In genomic region chr17:73348824-73349095, GRCh38 we compare ENCODE assay signal across 21 cellular contexts. TPM values are rescaled to one million over a fixed set of nuclear protein-coding genes. Genes with fewer than 3 reads are reported as not detected.
DNase-seq lines count a peak whose midpoint lies in the region; ATAC-seq and TF ChIP-seq lines count a peak whose summit lies in the region.
"Had no signal": no experiment of that assay in that cellular context is flagged by ENCODE, and none has a peak within 500 bp of the region (broad histone marks: within the 10 kb centered on the region; RNA-seq: fewer than 3 reads in every experiment).

No MANE protein-coding gene starts in this region.

- TF ChIP-seq CTCF in brain (conservative IDR thresholded peaks at IDR 0.05) (no peak), gastroesophageal sphincter (IDR thresholded peaks at IDR 0.05) (no peak), osteoblast (IDR thresholded peaks at IDR 0.05; ENCODE audit: extremely low read depth, low read depth, low read length) (no peak), type B pancreatic cell (conservative IDR thresholded peaks at IDR 0.05) (no peak), thyroid gland (IDR thresholded peaks at IDR 0.05) (no peak)

- no peaks in the 10 kb centered on the region for H4K20me1 ChIP-seq in osteoblast (ENCODE audit: insufficient read depth, low read length)

- peaks cover 37% of the 10 kb centered on the region for H3K36me3 Mint-ChIP-seq in brain
- H3K36me3 Mint-ChIP-seq in type B pancreatic cell = no peaks in the 10 kb centered on the region
- H3K36me3 Mint-ChIP-seq: activated naive CD4-positive, alpha-beta T cell treated with anti-CD3 and anti-CD28 coated beads, Interleukin-2, amount 10 ng/mL, durations not matched to agents 7 days and 5 days had no signal

- intact Hi-C loops in thyroid gland (cut with DNase I) = no loop called here

- peaks cover 0 to 37% (median 9%) of the 10 kb centered on the region in 3 donors for H3K4me1 ChIP-seq in gastroesophageal sphincter
- H3K4me1 ChIP-seq in osteoblast (ENCODE audit: insufficient read depth, low read length) = no peaks in the 10 kb centered on the region
- peaks cover 0 to 1% of the 10 kb centered on the region in 2 donors for H3K4me1 ChIP-seq in thyroid gland
- H3K4me1 ChIP-seq: parathyroid adenoma had no signal

- H3K27me3 ChIP-seq in gastroesophageal sphincter (no peaks in the 10 kb centered on the region), osteoblast (ENCODE audit: insufficient read depth, low read length) (peaks cover 2% of the 10 kb centered on the region), thyroid gland (no peaks in the 10 kb centered on the region)
- H3K27me3 ChIP-seq: SJSA1 had no signal

- peaks cover 69% of the 10 kb centered on the region for H3K4me1 Mint-ChIP-seq in brain
- peaks cover 41% of the 10 kb centered on the region for H3K4me1 Mint-ChIP-seq in type B pancreatic cell (ENCODE audit: unreplicated experiment)
- H3K4me1 Mint-ChIP-seq: activated naive CD4-positive, alpha-beta T cell treated with anti-CD3 and anti-CD28 coated beads, Interleukin-2, amount 10 ng/mL, durations not matched to agents 7 days and 5 days had no signal

- H3K9me3 ChIP-seq in gastroesophageal sphincter (no peaks in the 10 kb centered on the region), osteoblast (ENCODE audit: low read depth, low read length) (no peaks in the 10 kb centered on the region), thyroid gland (no peaks in the 10 kb centered on the region)
- H3K9me3 ChIP-seq: mucosa of descending colon, SJSA1 had no signal

- H3K36me3 ChIP-seq in gastroesophageal sphincter = no peaks in the 10 kb centered on the region
- H3K36me3 ChIP-seq in osteoblast (ENCODE audit: insufficient read depth, low read length) = no peaks in the 10 kb centered on the region
- no peaks in the 10 kb centered on the region for H3K36me3 ChIP-seq in thyroid gland
- H3K36me3 ChIP-seq: SJSA1 had no signal

- TF ChIP-seq POLR2A in gastroesophageal sphincter (IDR thresholded peaks at IDR 0.05) = no peak
- no peak for TF ChIP-seq POLR2A in thyroid gland (IDR thresholded peaks at IDR 0.05)

- 0% methylated on average over 1 of the region's 4 CpGs for WGBS in gastroesophageal sphincter (ENCODE audit: low coverage in 1 of 2), 2 donors
- WGBS in thyroid gland, 2 donors = 59 to 72% methylated on average over 4 of the region's 4 CpGs

- no peak for ATAC-seq in gastroesophageal sphincter
- ATAC-seq: activated CD8-positive, alpha-beta T cell treated with anti-CD3 and anti-CD28 coated beads for 36 hours had no signal

- DNase-seq in osteoblast (ENCODE audit: insufficient read length, low spot score, missing footprints) (peak; percentile 50), type B pancreatic cell (ENCODE audit: extremely low spot score, unreplicated experiment) (no peak), inferior parietal cortex (ENCODE audit: extremely low spot score) (no peak), thyroid gland (no peak), T-helper 1 cell (no peak)
- DNase-seq: activated CD4-positive, CD25-positive, alpha-beta regulatory T cell; activated CD8-positive, alpha-beta T cell treated with anti-CD3 and anti-CD28 coated beads for 36 hours; activated naive CD4-positive, alpha-beta T cell treated with anti-CD3 and anti-CD28 coated beads, Interleukin-2, amount 10 ng/mL, durations not matched to agents 7 days and 5 days; activated T-cell treated with anti-CD3 and anti-CD28 coated beads, Interleukin-2, amount 50 U/mL, for 1 hour; cortex of kidney; DMS79 treated with DMSO at 0.1 percent for 48 hours; KBM-7; NCI-H1694 treated with DMSO at 0.1 percent for 48 hours; NCI-H2227 treated with DMSO at 0.1 percent for 48 hours; stimulated activated CD4-positive, alpha-beta T cell treated with anti-CD3 and anti-CD28 coated beads, Interleukin-2, amount 100 ng/mL, for 48 hours had no signal

- H3K9me3 Mint-ChIP-seq in brain (peaks cover 0 to 7% (median 3%) of the 10 kb centered on the region in 5 experiments), type B pancreatic cell (no peaks in the 10 kb centered on the region)
- H3K9me3 Mint-ChIP-seq: activated CD8-positive, alpha-beta T cell treated with anti-CD3 and anti-CD28 coated beads for 36 hours; activated naive CD4-positive, alpha-beta T cell treated with anti-CD3 and anti-CD28 coated beads, Interleukin-2, amount 10 ng/mL, durations not matched to agents 7 days and 5 days had no signal

- no peak overlapping the region for H3K4me2 ChIP-seq in osteoblast (ENCODE audit: insufficient read depth, low read length)

- no peaks in the 10 kb centered on the region for H3K79me2 ChIP-seq in osteoblast (ENCODE audit: insufficient read depth, low read length)
- H3K79me2 ChIP-seq: parathyroid adenoma had no signal

- no peak overlapping the region for H3K4me3 ChIP-seq in gastroesophageal sphincter
- H3K4me3 ChIP-seq in osteoblast (ENCODE audit: insufficient read depth, low read length) = no peak overlapping the region
- H3K4me3 ChIP-seq in thyroid gland (replicated peaks in 1 of 3) = no peak overlapping the region
- H3K4me3 ChIP-seq: mucosa of descending colon, SJSA1 had no signal

- H2AFZ ChIP-seq in osteoblast (ENCODE audit: low read length) = no peak overlapping the region
- H2AFZ ChIP-seq: parathyroid adenoma had no signal

- H3K27ac Mint-ChIP-seq in brain (peak overlapping the region; percentile 95 to 100 (median 98)), type B pancreatic cell (peak overlapping the region; percentile 72)
- H3K27ac Mint-ChIP-seq: activated CD8-positive, alpha-beta T cell treated with anti-CD3 and anti-CD28 coated beads for 36 hours; activated naive CD4-positive, alpha-beta T cell treated with anti-CD3 and anti-CD28 coated beads, Interleukin-2, amount 10 ng/mL, durations not matched to agents 7 days and 5 days had no signal

- peak overlapping the region in 3 of 4 donors; percentile 61 to 71 (median 68) for H3K27ac ChIP-seq in gastroesophageal sphincter
- no peak overlapping the region for H3K27ac ChIP-seq in osteoblast (ENCODE audit: low read depth, low read length)
- H3K27ac ChIP-seq in thyroid gland = no peak overlapping the region
- H3K27ac ChIP-seq: HL-60, parathyroid adenoma, SJSA1 had no signal

- TF ChIP-seq EP300 in gastroesophageal sphincter (IDR thresholded peaks at IDR 0.05) = no peak

- H3K27me3 Mint-ChIP-seq in brain (no peaks in the 10 kb centered on the region), type B pancreatic cell (no peaks in the 10 kb centered on the region)
- H3K27me3 Mint-ChIP-seq: activated CD8-positive, alpha-beta T cell treated with anti-CD3 and anti-CD28 coated beads for 36 hours had no signal

- peak overlapping the region in 1 of 5 experiments; percentile 16 for H3K4me3 Mint-ChIP-seq in brain
- H3K4me3 Mint-ChIP-seq in type B pancreatic cell = no peak overlapping the region
- H3K4me3 Mint-ChIP-seq: activated CD8-positive, alpha-beta T cell treated with anti-CD3 and anti-CD28 coated beads for 36 hours; activated naive CD4-positive, alpha-beta T cell treated with anti-CD3 and anti-CD28 coated beads, Interleukin-2, amount 10 ng/mL, durations not matched to agents 7 days and 5 days had no signal

RNA-seq across cellular contexts. Expression of gene CDC42EP4, which starts 37.0 kb away (rescaled TPM):
- 110 TPM for polyA plus RNA-seq in brain (ENCODE audit: insufficient read depth, low read depth, low replicate concordance)
- total RNA-seq in gastroesophageal sphincter (100 to 1,000 TPM in 1 of 4 donors, 10 to 100 TPM in 3; 69.4 to 106 (median 73.0) TPM), osteoblast (13.8 and 16.3 TPM in 2 replicates), type B pancreatic cell (ENCODE audit: low replicate concordance) (24.7 and 78.8 TPM in 2 replicates), thyroid gland (100 to 1,000 TPM in 2 of 4 donors, 10 to 100 TPM in 2; 68.7 to 172 (median 97.3) TPM)

Comparison
In these comparisons a context has a peak if more than half of its experiments do, and no peak if none do; other contexts are left out.
1. H3K27ac ChIP-seq: peak in gastroesophageal sphincter (3 of 4); none in osteoblast (single experiment) and thyroid gland (0 of 3).